1 cellular context compared by ENCODE assay signal in genomic region chr15:25783607-25784131, GRCh38.
TF ChIP-seq lines count a peak whose summit lies in the region.

No MANE protein-coding gene starts in this region.

TF ChIP-seq in H1, 55 proteins besides CTCF, POLR2A, EP300 and RAD21 (continued from another document):
- TF ChIP-seq, protein P1, sequence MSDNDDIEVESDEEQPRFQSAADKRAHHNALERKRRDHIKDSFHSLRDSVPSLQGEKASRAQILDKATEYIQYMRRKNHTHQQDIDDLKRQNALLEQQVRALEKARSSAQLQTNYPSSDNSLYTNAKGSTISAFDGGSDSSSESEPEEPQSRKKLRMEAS (IDR thresholded peaks at IDR 0.05): peak; percentile 81
- TF ChIP-seq E2F6 (IDR thresholded peaks at IDR 0.05) (0 out of 2 replicates have a peak, but pooled peaks have one; percentile 48), RBBP5 (IDR thresholded peaks at IDR 0.05; ENCODE audit: borderline replicate concordance, low read depth, low read length) (no peak), HDAC2 (IDR thresholded peaks at IDR 0.05; ENCODE audit: borderline replicate concordance in 1 of 2, low read depth in 2 of 2, low read length in 2 of 2) (0 out of 4 replicates have a peak, but pooled peaks of 1 of the 2 experiments have one; percentile 71), TAF1 (IDR thresholded peaks at IDR 0.05; ENCODE audit: low read depth, low read length) (no peak), RFX5 (IDR thresholded peaks at IDR 0.05; ENCODE audit: borderline replicate concordance, low read depth, low read length) (no peak)
- TF ChIP-seq, protein P2, sequence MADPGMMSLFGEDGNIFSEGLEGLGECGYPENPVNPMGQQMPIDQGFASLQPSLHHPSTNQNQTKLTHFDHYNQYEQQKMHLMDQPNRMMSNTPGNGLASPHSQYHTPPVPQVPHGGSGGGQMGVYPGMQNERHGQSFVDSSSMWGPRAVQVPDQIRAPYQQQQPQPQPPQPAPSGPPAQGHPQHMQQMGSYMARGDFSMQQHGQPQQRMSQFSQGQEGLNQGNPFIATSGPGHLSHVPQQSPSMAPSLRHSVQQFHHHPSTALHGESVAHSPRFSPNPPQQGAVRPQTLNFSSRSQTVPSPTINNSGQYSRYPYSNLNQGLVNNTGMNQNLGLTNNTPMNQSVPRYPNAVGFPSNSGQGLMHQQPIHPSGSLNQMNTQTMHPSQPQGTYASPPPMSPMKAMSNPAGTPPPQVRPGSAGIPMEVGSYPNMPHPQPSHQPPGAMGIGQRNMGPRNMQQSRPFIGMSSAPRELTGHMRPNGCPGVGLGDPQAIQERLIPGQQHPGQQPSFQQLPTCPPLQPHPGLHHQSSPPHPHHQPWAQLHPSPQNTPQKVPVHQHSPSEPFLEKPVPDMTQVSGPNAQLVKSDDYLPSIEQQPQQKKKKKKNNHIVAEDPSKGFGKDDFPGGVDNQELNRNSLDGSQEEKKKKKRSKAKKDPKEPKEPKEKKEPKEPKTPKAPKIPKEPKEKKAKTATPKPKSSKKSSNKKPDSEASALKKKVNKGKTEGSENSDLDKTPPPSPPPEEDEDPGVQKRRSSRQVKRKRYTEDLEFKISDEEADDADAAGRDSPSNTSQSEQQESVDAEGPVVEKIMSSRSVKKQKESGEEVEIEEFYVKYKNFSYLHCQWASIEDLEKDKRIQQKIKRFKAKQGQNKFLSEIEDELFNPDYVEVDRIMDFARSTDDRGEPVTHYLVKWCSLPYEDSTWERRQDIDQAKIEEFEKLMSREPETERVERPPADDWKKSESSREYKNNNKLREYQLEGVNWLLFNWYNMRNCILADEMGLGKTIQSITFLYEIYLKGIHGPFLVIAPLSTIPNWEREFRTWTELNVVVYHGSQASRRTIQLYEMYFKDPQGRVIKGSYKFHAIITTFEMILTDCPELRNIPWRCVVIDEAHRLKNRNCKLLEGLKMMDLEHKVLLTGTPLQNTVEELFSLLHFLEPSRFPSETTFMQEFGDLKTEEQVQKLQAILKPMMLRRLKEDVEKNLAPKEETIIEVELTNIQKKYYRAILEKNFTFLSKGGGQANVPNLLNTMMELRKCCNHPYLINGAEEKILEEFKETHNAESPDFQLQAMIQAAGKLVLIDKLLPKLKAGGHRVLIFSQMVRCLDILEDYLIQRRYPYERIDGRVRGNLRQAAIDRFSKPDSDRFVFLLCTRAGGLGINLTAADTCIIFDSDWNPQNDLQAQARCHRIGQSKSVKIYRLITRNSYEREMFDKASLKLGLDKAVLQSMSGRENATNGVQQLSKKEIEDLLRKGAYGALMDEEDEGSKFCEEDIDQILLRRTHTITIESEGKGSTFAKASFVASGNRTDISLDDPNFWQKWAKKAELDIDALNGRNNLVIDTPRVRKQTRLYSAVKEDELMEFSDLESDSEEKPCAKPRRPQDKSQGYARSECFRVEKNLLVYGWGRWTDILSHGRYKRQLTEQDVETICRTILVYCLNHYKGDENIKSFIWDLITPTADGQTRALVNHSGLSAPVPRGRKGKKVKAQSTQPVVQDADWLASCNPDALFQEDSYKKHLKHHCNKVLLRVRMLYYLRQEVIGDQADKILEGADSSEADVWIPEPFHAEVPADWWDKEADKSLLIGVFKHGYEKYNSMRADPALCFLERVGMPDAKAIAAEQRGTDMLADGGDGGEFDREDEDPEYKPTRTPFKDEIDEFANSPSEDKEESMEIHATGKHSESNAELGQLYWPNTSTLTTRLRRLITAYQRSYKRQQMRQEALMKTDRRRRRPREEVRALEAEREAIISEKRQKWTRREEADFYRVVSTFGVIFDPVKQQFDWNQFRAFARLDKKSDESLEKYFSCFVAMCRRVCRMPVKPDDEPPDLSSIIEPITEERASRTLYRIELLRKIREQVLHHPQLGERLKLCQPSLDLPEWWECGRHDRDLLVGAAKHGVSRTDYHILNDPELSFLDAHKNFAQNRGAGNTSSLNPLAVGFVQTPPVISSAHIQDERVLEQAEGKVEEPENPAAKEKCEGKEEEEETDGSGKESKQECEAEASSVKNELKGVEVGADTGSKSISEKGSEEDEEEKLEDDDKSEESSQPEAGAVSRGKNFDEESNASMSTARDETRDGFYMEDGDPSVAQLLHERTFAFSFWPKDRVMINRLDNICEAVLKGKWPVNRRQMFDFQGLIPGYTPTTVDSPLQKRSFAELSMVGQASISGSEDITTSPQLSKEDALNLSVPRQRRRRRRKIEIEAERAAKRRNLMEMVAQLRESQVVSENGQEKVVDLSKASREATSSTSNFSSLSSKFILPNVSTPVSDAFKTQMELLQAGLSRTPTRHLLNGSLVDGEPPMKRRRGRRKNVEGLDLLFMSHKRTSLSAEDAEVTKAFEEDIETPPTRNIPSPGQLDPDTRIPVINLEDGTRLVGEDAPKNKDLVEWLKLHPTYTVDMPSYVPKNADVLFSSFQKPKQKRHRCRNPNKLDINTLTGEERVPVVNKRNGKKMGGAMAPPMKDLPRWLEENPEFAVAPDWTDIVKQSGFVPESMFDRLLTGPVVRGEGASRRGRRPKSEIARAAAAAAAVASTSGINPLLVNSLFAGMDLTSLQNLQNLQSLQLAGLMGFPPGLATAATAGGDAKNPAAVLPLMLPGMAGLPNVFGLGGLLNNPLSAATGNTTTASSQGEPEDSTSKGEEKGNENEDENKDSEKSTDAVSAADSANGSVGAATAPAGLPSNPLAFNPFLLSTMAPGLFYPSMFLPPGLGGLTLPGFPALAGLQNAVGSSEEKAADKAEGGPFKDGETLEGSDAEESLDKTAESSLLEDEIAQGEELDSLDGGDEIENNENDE (IDR thresholded peaks at IDR 0.05; ENCODE audit: insufficient replicate concordance, low read length): no peak
TF ChIP-seq in H1: peak in this region for 6.
